Comparison of ENCODE assay signal across 23 cellular contexts in the genomic region with DNA sequence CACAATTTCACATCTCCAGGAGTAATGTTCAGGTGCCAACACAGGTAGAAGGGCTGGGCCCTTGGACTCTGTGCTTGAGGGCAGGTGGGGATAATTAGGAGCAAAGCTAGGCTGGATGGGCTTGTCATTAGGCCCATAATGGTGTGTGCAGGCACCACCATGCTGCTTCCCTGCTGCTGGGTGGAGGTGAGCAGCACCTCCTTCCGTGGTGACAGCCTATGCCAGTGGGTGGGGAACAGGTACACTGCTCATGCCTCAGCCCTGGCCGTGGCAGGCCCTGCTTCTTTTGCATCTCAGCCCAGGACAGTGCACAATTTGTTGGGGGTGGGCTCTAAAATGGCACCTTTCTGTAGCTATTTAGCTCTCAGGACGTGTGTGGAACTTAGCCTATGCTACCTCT.
"Had no signal": no experiment of that assay in that cellular context is flagged by ENCODE, and none has a peak within 500 bp of the region (broad histone marks: within the 10 kb centered on the region; RNA-seq: fewer than 3 reads in every experiment).

No MANE protein-coding gene starts in this region.

- H3K4me3 Mint-ChIP-seq: mesothelial cell of epicardium had no signal

- H3K36me3 ChIP-seq: colonic mucosa, esophagus squamous epithelium, gastrocnemius medialis, heart right ventricle, left lung, lower lobe of right lung had no signal

- H3K27me3 ChIP-seq: colonic mucosa, dorsolateral prefrontal cortex, esophagus squamous epithelium, gastrocnemius medialis, heart right ventricle, left lung had no signal

- H3K27ac Mint-ChIP-seq: mesothelial cell of epicardium had no signal

- H3K4me1 Mint-ChIP-seq: mesothelial cell of epicardium had no signal

- DNase-seq: colonic mucosa; dermis blood vessel endothelial cell; dorsolateral prefrontal cortex; effector CD4-positive, alpha-beta T cell; effector memory CD4-positive, alpha-beta T cell; erythroblast; esophagus squamous epithelium; foreskin fibroblast; foreskin melanocyte; gastrocnemius medialis; glutamatergic neuron; head of caudate nucleus; heart right ventricle; hippocampal formation; left cardiac atrium; left ventricle myocardium superior; lower lobe of right lung; mesenchymal stem cell had no signal

- H3K9me3 ChIP-seq: colonic mucosa, esophagus squamous epithelium, gastrocnemius medialis, lower lobe of right lung had no signal

- ATAC-seq: esophagus mucosa, gastrocnemius medialis, heart right ventricle, left cardiac atrium, left lung, left ventricle myocardium superior, mucosa of descending colon had no signal

- H3K4me1 ChIP-seq: colonic mucosa, esophagus squamous epithelium, gastrocnemius medialis, heart right ventricle, left lung, lower lobe of right lung had no signal

- H3K4me3 ChIP-seq: colonic mucosa, dorsolateral prefrontal cortex, esophagus squamous epithelium, gastrocnemius medialis, heart right ventricle, left lung, lower lobe of right lung, mucosa of descending colon had no signal

- H3K27ac ChIP-seq: colonic mucosa, dorsolateral prefrontal cortex, epithelial cell of prostate, esophagus squamous epithelium, gastrocnemius medialis, heart right ventricle, left lung, lower lobe of right lung had no signal
